ENCODE assay signal across 2 cellular contexts in the genomic region with DNA sequence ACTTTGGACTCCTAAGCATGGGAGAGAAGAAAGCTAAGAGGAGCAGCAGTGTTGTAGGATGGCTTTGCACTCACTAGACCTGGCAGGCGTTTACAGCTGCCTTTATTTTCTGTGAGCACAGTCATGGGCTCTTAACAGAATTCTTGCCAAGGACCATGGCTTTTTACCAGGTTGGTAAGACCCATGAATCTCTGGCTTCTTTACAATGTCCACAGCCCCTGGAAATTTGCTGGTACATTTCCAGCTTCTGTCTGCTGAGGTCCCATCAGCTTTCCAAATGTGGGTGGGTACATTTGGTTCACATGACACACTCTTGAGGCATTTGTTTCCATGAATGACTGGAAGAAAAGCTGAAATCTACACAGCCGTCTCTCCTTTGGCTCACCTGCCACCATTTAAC.
TF ChIP-seq lines count a peak whose summit lies in the region.

No MANE protein-coding gene starts in this region.

TF ChIP-seq in SK-N-SH, 30 proteins besides CTCF, POLR2A, EP300 and RAD21:
- TF ChIP-seq, protein P1, sequence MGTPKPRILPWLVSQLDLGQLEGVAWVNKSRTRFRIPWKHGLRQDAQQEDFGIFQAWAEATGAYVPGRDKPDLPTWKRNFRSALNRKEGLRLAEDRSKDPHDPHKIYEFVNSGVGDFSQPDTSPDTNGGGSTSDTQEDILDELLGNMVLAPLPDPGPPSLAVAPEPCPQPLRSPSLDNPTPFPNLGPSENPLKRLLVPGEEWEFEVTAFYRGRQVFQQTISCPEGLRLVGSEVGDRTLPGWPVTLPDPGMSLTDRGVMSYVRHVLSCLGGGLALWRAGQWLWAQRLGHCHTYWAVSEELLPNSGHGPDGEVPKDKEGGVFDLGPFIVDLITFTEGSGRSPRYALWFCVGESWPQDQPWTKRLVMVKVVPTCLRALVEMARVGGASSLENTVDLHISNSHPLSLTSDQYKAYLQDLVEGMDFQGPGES (IDR thresholded peaks at IDR 0.05; ENCODE audit: low read depth, low read length): no peak
- TF ChIP-seq TAF1 (IDR thresholded peaks at IDR 0.05; ENCODE audit: borderline replicate concordance, low read depth, low read length) (no peak), POLR2AphosphoS5 (IDR thresholded peaks at IDR 0.05; ENCODE audit: low read depth, low read length) (no peak), EZH2phosphoT487 (IDR thresholded peaks at IDR 0.05; ENCODE audit: borderline replicate concordance, low read depth) (no peak), GABPA (IDR thresholded peaks at IDR 0.05; ENCODE audit: low read depth) (no peak), JUND (IDR thresholded peaks at IDR 0.05) (no peak), CHD2 (IDR thresholded peaks at IDR 0.05; ENCODE audit: low read length, partially characterized antibody) (no peak), RXRA (IDR thresholded peaks at IDR 0.05; ENCODE audit: borderline replicate concordance, low read depth) (no peak), GATA2 (CRISPR knock-in tag; IDR thresholded peaks at IDR 0.05) (no peak), RFX5 (IDR thresholded peaks at IDR 0.05; ENCODE audit: low read length) (no peak)

TF ChIP-seq in SK-N-SH treated with all-trans-retinoic acid at 6 μM for 48 hours, 23 proteins besides CTCF, POLR2A, EP300 and RAD21:
- TF ChIP-seq SNAI2 (CRISPR knock-in tag; IDR thresholded peaks at IDR 0.05) (no peak), CSDC2 (CRISPR knock-in tag; IDR thresholded peaks at IDR 0.05) (no peak)
